In the genomic region with DNA sequence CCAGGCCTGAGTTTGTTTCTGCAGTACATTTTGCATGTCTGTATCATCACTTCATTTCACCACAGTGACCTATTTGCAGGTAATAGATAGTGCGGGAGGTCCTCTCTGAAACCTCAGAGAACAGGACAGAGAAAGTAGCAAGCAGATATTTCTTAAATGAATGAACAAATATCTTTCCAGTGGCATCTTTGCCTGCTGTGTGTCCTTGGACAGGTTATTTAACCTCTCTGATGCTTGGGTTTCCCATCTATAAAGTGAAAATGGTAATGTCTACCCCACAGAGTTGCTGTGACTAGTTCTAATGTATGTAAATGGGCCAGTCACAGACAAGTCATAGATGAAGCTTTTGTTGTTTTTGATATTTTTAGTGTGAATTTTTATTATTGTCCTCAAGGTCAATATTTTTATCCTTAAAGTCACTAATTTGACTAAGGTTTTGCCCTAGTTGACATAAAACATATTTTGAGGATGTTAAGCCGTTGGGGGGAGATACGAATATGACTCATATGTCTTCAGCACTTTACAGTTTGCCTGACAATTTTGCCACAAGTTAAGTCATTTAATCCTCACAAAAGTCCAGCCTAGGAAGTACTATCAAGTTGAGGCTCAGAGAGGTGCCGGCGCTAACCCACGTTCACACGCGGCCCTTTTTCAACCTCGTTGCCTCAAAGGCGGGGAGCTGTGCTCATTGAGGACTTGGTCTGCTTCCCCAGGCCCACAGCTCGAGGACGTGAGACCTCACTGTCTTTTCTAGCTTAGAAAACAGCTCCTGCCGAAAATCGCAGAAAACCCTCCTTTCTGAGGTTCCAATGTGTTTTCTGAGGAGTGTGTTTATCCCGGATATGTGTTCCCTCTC, we compare ENCODE assay signal across 1 cellular context.
TF ChIP-seq lines count a peak whose summit lies in the region.

No MANE protein-coding gene starts in this region.

TF ChIP-seq in GM23338, 12 proteins besides CTCF, POLR2A, EP300 and RAD21:
- TF ChIP-seq, protein P1, sequence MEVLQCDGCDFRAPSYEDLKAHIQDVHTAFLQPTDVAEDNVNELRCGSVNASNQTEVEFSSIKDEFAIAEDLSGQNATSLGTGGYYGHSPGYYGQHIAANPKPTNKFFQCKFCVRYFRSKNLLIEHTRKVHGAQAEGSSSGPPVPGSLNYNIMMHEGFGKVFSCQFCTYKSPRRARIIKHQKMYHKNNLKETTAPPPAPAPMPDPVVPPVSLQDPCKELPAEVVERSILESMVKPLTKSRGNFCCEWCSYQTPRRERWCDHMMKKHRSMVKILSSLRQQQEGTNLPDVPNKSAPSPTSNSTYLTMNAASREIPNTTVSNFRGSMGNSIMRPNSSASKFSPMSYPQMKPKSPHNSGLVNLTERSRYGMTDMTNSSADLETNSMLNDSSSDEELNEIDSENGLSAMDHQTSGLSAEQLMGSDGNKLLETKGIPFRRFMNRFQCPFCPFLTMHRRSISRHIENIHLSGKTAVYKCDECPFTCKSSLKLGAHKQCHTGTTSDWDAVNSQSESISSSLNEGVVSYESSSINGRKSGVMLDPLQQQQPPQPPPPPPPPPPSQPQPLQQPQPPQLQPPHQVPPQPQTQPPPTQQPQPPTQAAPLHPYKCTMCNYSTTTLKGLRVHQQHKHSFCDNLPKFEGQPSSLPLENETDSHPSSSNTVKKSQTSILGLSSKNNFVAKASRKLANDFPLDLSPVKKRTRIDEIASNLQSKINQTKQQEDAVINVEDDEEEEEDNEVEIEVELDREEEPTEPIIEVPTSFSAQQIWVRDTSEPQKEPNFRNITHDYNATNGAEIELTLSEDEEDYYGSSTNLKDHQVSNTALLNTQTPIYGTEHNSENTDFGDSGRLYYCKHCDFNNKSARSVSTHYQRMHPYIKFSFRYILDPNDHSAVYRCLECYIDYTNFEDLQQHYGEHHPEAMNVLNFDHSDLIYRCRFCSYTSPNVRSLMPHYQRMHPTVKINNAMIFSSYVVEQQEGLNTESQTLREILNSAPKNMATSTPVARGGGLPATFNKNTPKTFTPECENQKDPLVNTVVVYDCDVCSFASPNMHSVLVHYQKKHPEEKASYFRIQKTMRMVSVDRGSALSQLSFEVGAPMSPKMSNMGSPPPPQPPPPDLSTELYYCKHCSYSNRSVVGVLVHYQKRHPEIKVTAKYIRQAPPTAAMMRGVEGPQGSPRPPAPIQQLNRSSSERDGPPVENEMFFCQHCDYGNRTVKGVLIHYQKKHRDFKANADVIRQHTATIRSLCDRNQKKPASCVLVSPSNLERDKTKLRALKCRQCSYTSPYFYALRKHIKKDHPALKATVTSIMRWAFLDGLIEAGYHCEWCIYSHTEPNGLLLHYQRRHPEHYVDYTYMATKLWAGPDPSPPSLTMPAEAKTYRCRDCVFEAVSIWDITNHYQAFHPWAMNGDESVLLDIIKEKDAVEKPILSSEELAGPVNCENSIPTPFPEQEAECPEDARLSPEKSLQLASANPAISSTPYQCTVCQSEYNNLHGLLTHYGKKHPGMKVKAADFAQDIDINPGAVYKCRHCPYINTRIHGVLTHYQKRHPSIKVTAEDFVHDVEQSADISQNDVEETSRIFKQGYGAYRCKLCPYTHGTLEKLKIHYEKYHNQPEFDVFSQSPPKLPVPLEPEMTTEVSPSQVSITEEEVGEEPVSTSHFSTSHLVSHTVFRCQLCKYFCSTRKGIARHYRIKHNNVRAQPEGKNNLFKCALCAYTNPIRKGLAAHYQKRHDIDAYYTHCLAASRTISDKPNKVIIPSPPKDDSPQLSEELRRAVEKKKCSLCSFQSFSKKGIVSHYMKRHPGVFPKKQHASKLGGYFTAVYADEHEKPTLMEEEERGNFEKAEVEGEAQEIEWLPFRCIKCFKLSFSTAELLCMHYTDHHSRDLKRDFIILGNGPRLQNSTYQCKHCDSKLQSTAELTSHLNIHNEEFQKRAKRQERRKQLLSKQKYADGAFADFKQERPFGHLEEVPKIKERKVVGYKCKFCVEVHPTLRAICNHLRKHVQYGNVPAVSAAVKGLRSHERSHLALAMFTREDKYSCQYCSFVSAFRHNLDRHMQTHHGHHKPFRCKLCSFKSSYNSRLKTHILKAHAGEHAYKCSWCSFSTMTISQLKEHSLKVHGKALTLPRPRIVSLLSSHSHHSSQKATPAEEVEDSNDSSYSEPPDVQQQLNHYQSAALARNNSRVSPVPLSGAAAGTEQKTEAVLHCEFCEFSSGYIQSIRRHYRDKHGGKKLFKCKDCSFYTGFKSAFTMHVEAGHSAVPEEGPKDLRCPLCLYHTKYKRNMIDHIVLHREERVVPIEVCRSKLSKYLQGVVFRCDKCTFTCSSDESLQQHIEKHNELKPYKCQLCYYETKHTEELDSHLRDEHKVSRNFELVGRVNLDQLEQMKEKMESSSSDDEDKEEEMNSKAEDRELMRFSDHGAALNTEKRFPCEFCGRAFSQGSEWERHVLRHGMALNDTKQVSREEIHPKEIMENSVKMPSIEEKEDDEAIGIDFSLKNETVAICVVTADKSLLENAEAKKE (CRISPR knock-in tag; IDR thresholded peaks at IDR 0.05), result no peak
- TF ChIP-seq, protein P2, sequence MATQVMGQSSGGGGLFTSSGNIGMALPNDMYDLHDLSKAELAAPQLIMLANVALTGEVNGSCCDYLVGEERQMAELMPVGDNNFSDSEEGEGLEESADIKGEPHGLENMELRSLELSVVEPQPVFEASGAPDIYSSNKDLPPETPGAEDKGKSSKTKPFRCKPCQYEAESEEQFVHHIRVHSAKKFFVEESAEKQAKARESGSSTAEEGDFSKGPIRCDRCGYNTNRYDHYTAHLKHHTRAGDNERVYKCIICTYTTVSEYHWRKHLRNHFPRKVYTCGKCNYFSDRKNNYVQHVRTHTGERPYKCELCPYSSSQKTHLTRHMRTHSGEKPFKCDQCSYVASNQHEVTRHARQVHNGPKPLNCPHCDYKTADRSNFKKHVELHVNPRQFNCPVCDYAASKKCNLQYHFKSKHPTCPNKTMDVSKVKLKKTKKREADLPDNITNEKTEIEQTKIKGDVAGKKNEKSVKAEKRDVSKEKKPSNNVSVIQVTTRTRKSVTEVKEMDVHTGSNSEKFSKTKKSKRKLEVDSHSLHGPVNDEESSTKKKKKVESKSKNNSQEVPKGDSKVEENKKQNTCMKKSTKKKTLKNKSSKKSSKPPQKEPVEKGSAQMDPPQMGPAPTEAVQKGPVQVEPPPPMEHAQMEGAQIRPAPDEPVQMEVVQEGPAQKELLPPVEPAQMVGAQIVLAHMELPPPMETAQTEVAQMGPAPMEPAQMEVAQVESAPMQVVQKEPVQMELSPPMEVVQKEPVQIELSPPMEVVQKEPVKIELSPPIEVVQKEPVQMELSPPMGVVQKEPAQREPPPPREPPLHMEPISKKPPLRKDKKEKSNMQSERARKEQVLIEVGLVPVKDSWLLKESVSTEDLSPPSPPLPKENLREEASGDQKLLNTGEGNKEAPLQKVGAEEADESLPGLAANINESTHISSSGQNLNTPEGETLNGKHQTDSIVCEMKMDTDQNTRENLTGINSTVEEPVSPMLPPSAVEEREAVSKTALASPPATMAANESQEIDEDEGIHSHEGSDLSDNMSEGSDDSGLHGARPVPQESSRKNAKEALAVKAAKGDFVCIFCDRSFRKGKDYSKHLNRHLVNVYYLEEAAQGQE (IDR thresholded peaks at IDR 0.05; ENCODE audit: unreplicated experiment), result no peak
- no peak for TF ChIP-seq ZNF331 (CRISPR knock-in tag; IDR thresholded peaks at IDR 0.05; ENCODE audit: low read depth)
- no peak for TF ChIP-seq EZH2 (IDR thresholded peaks at IDR 0.05; ENCODE audit: low read depth, unreplicated experiment)
- no peak for TF ChIP-seq JUNB (IDR thresholded peaks at IDR 0.05; ENCODE audit: unreplicated experiment)
- no peak for TF ChIP-seq NANOG (IDR thresholded peaks at IDR 0.05; ENCODE audit: borderline replicate concordance)
- TF ChIP-seq, protein P3, sequence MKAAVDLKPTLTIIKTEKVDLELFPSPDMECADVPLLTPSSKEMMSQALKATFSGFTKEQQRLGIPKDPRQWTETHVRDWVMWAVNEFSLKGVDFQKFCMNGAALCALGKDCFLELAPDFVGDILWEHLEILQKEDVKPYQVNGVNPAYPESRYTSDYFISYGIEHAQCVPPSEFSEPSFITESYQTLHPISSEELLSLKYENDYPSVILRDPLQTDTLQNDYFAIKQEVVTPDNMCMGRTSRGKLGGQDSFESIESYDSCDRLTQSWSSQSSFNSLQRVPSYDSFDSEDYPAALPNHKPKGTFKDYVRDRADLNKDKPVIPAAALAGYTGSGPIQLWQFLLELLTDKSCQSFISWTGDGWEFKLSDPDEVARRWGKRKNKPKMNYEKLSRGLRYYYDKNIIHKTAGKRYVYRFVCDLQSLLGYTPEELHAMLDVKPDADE (IDR thresholded peaks at IDR 0.05), result no peak
- TF ChIP-seq ZNF114 (CRISPR knock-in tag; IDR thresholded peaks at IDR 0.05), result no peak
- no peak for TF ChIP-seq POLR2AphosphoS5 (IDR thresholded peaks at IDR 0.05; ENCODE audit: low read depth)
- TF ChIP-seq EZH2phosphoT487 (IDR thresholded peaks at IDR 0.05; ENCODE audit: unreplicated experiment), result no peak
- no peak for TF ChIP-seq CREB1 (CRISPR knock-in tag; IDR thresholded peaks at IDR 0.05; ENCODE audit: low read depth)
TF ChIP-seq in GM23338: peak in this region for 0.
